In genomic region chr12:52411806-52412205, GRCh38 we compare ENCODE assay signal across 10 cellular contexts. TPM values are rescaled to one million over a fixed set of nuclear protein-coding genes. Genes with fewer than 3 reads are reported as not detected.
"Had no signal": no experiment of that assay in that cellular context is flagged by ENCODE, and none has a peak within 500 bp of the region (broad histone marks: within the 10 kb centered on the region; RNA-seq: fewer than 3 reads in every experiment).

No MANE protein-coding gene starts in this region.

- DNase-seq: H9, HCEC 1CT, HFFc6, IMR-90 had no signal

- ATAC-seq: GM23338, K562 had no signal

- H2AFZ ChIP-seq: GM23338 had no signal

- FAIRE-seq: H1, H54, HTR-8/SVneo, K562 had no signal

- H3K4me3 ChIP-seq: GM23338, K562 had no signal

- H3K4me2 ChIP-seq: GM23338 had no signal

RNA-seq across cellular contexts. Expression of gene KRT82, which starts 5.7 kb away (rescaled TPM):
- total RNA-seq: GM23338, H1, H9, HFFc6, HT-29, IMR-90, K562 had no signal
- polyA plus RNA-seq: GM23338, H1, IMR-90, K562 had no signal

RNA-seq across cellular contexts. Expression of gene KRT75, which starts 22.4 kb away (rescaled TPM):
- total RNA-seq: GM23338, H1, H9, HFFc6, IMR-90, K562 had no signal
- polyA plus RNA-seq: GM23338, H1, IMR-90, K562 had no signal

RNA-seq across cellular contexts. Expression of gene KRT84, which starts 26.4 kb away (rescaled TPM):
- total RNA-seq: GM23338, H1, H9, HFFc6, HT-29, IMR-90, K562 had no signal
- polyA plus RNA-seq: GM23338, H1, IMR-90, K562 had no signal

RNA-seq across cellular contexts. Expression of gene KRT6B, which starts 40.1 kb away (rescaled TPM):
- total RNA-seq: GM23338, H1, H9, HFFc6, IMR-90, K562 had no signal
- polyA plus RNA-seq: GM23338, H1, IMR-90, K562 had no signal

RNA-seq across cellular contexts. Expression of gene KRT85, which starts 44.5 kb away (rescaled TPM):
- total RNA-seq: GM23338, H1, H9, HFFc6, HT-29, IMR-90, K562 had no signal
- polyA plus RNA-seq: GM23338, H1, IMR-90, K562 had no signal
